11 cellular contexts compared by ENCODE assay signal in the genomic region with DNA sequence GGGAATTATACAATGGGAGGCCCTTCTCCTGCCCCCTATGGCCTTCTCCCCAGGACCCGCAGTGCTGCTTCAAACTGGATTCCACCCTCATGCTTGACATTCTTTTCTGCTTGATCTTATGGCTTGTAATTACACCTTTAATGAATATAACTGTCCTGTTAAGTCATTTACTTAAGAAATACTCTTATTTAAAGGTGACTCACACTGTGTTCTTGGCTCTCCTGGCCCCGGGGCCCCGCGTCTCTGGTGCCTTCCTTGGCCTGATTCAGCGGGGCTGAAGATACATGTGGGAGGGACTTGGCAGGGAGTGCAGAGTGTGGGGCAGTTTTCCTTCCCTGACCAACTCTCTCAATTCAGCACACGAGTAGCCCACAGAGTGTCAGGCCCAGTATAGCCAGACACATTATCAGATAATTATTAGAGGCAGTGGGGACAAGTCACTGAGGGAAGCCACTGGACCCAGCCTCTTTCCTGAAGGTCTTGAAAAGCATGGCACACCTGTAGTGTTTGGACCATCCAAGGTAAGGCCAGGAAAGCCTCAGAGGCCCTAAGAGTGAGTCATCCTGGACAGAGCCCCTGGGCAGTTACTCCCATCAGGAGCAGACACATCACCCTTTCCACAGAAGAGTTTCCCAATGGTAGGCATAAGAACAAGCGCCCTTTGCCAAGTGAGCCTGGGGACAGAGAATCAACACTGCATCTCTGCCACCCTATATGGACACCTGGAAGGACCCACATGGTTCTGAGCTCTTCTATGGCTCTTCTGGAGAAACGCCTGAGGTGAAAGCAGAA.
A peak's percentile ranks its signal among the peaks of the same experiment; 100 is the strongest.
DNase-seq lines count a peak whose midpoint lies in the region; ATAC-seq, FAIRE-seq and TF ChIP-seq lines count a peak whose summit lies in the region.
"Had no signal": no experiment of that assay in that cellular context is flagged by ENCODE, and none has a peak within 500 bp of the region (broad histone marks: within the 10 kb centered on the region; RNA-seq: fewer than 3 reads in every experiment).

No MANE protein-coding gene starts in this region.

- H3K4me3 ChIP-seq in bronchial epithelial cell (ENCODE audit: low read depth, low read length) (no peak overlapping the region), lower lobe of right lung (no peak overlapping the region), aorta (ENCODE audit: low read length in 2 of 2) (no peak overlapping the region)
- H3K4me3 ChIP-seq: thoracic aorta had no signal

- WGBS in aorta, 2 donors, result 52 to 53% methylated on average over 8 of the region's 8 CpGs

- ATAC-seq in left cardiac atrium (peak; percentile 51 to 91), Right ventricle myocardium inferior (no peak), lower lobe of right lung (peak; percentile 47 to 86), aorta (ENCODE audit: low FRiP score) (peak; percentile 6)

- no peak for TF ChIP-seq CTCF in bronchial epithelial cell (IDR thresholded peaks at IDR 0.05; ENCODE audit: insufficient read depth, low read length, severe bottlenecking)
- no peak for TF ChIP-seq CTCF in lower lobe of right lung (IDR thresholded peaks at IDR 0.05)
- no peak for TF ChIP-seq CTCF in GM13976 (IDR thresholded peaks at IDR 0.05; ENCODE audit: borderline replicate concordance, control extremely low read depth, extremely low read depth, insufficient read depth, missing control alignments)

- H3K9me3 ChIP-seq in lower lobe of right lung (no peaks in the 10 kb centered on the region), aorta (ENCODE audit: control insufficient read depth, low read length) (no peaks in the 10 kb centered on the region)
- H3K9me3 ChIP-seq: thoracic aorta had no signal

- DNase-seq in left cardiac atrium (peak; percentile 65), Right ventricle myocardium inferior (ENCODE audit: missing footprints) (no peak), bronchial epithelial cell (ENCODE audit: low read depth) (peak; percentile 89), lower lobe of right lung (no peak), aorta (peak in 1 of 2 donors; percentile 86), KBM-7 (no peak), GM13976 (ENCODE audit: low spot score) (no peak)
- DNase-seq in effector CD4-positive, alpha-beta T cell, result no peak
- DNase-seq: KG1 had no signal

- H3K36me3 ChIP-seq in bronchial epithelial cell (ENCODE audit: control insufficient read depth, insufficient read depth, low read length), result peaks cover 4% of the 10 kb centered on the region
- H3K36me3 ChIP-seq in lower lobe of right lung, result peaks cover 25% of the 10 kb centered on the region
- peaks cover 0 to 1% of the 10 kb centered on the region in 2 donors for H3K36me3 ChIP-seq in aorta (ENCODE audit: control insufficient read depth in 1 of 2, insufficient read depth in 2 of 2, low read length in 1 of 2)
- H3K36me3 ChIP-seq: thoracic aorta had no signal

- intact Hi-C loops in left cardiac atrium (cut with DNase I) (no loop called here), Right ventricle myocardium inferior (cut with DNase I) (no loop called here), lower lobe of right lung (cut with DNase I) (no loop called here), aorta (cut with DNase I) (no loop called here)

- peak; percentile 58 for FAIRE-seq in bronchial epithelial cell (lab: Jason Lieb, UNC)
- FAIRE-seq: TTC549 had no signal

- H3K27ac ChIP-seq in lower lobe of right lung (no peak overlapping the region), aorta (ENCODE audit: low read depth in 1 of 2, low read length in 2 of 2) (no peak overlapping the region)
- H3K27ac ChIP-seq: thoracic aorta had no signal

- peaks cover 11% of the 10 kb centered on the region for H3K4me1 ChIP-seq in lower lobe of right lung
- no peaks in the 10 kb centered on the region for H3K4me1 ChIP-seq in aorta (ENCODE audit: control insufficient read depth in 1 of 2, insufficient read depth in 2 of 2, low read length in 2 of 2)

- in situ Hi-C loops in KBM-7 (cut with MboI; ENCODE audit: low pct_unique_long_range_greater_than_20kb, low sequenced_read_pairs), result no loop called here
- in situ Hi-C loops in GM13976 (cut with MboI; ENCODE audit: low sequenced_read_pairs, unreplicated experiment), result no loop called here

- H3K27me3 ChIP-seq in bronchial epithelial cell (ENCODE audit: control insufficient read depth, insufficient read depth, low read length) (no peaks in the 10 kb centered on the region), lower lobe of right lung (ENCODE audit: low read depth) (no peaks in the 10 kb centered on the region), aorta (ENCODE audit: control insufficient read depth in 1 of 2, insufficient read depth in 2 of 2, low read length in 1 of 2) (no peaks in the 10 kb centered on the region)

Comparison
In these comparisons a context has a peak if more than half of its experiments do, and no peak if none do; other contexts are left out.
1. DNase-seq: peak in left cardiac atrium (single experiment) and bronchial epithelial cell (single experiment); none in Right ventricle myocardium inferior (single experiment), lower lobe of right lung (single experiment), KBM-7 (single experiment), GM13976 (single experiment) and effector CD4-positive, alpha-beta T cell (single experiment).